ENCODE assay signal across 9 cellular contexts in the genomic region with DNA sequence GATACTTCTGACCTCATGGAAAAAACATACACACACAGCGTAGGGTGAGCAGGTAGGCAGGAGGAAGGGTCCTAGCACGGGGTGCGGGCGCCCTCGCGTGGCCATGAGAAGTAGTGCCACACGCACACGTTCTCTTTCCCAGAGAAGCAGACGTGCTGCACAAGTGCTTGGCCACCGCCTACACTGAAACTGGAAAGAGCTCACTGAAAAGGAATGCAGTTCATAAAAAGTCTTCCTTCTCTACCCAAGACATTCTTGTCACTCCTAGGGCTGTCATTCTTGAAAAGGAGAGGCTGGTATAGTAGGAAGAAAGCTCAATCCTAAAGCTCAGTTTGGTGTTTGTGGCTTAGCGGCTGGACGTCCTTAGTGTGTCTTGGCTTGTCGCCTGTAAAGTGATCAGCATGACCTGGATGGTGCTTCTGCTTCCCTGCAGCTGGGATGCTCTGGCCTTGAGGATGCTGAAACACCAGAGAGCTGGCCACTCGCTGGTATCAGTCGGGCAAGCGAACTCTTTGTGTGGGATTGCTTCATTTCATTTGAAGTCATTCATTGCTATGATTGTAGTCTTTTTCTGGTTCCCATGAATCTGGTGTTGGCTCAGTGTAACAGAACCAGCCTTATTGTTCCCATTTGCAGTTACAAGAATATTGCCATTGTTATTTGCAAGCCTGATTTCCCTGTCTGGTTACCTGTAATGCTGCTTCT.
A peak's percentile ranks its signal among the peaks of the same experiment; 100 is the strongest.
DNase-seq lines count a peak whose midpoint lies in the region; ATAC-seq and TF ChIP-seq lines count a peak whose summit lies in the region.
"Had no signal": no experiment of that assay in that cellular context is flagged by ENCODE, and none has a peak within 500 bp of the region (broad histone marks: within the 10 kb centered on the region; RNA-seq: fewer than 3 reads in every experiment).

No MANE protein-coding gene starts in this region.

- no peaks in the 10 kb centered on the region for H3K4me1 ChIP-seq in BE2C
- H3K4me1 ChIP-seq in osteoblast (ENCODE audit: insufficient read depth, low read length): peaks cover 15% of the 10 kb centered on the region

- ATAC-seq in HG02852 (IDR thresholded peaks at IDR 0.05; ENCODE audit: unreplicated experiment) (peak; percentile 83), GM18858 (IDR thresholded peaks at IDR 0.05; ENCODE audit: unreplicated experiment) (no peak)
- ATAC-seq: T-cell had no signal

- peak overlapping the region; percentile 16 for H3K27ac ChIP-seq in osteoblast (ENCODE audit: low read depth, low read length)

- DNase-seq in BE2C (peak; percentile 53), GM13977 (ENCODE audit: low spot score) (peak; percentile 76), NCI-H1417 (lab: John Stamatoyannopoulos, UW) (peak; percentile 54 to 82 (median 61)), fibroblast of villous mesenchyme (ENCODE audit: low read depth) (peak; percentile 56), osteoblast (ENCODE audit: insufficient read length, low spot score, missing footprints) (peak; percentile 95)
- peak; percentile 16 to 37 (median 20) for DNase-seq in activated CD8-positive, alpha-beta memory T cell treated with anti-CD3 and anti-CD28 coated beads for 48 hours (ENCODE audit: low read depth in 2 of 3, low spot score in 2 of 3)

- peak overlapping the region; percentile 18 for H3K4me2 ChIP-seq in osteoblast (ENCODE audit: insufficient read depth, low read length)

- in situ Hi-C loops in GM13977 (cut with MboI; ENCODE audit: low pct_unique_long_range_greater_than_20kb, low sequenced_read_pairs, unreplicated experiment): no loop called here

- H3K79me2 ChIP-seq in osteoblast (ENCODE audit: insufficient read depth, low read length): no peaks in the 10 kb centered on the region

- no peaks in the 10 kb centered on the region for H3K36me3 ChIP-seq in BE2C
- no peaks in the 10 kb centered on the region for H3K36me3 ChIP-seq in osteoblast (ENCODE audit: insufficient read depth, low read length)

- TF ChIP-seq CTCF in BE2C (IDR thresholded peaks at IDR 0.05; ENCODE audit: low read depth, low read length) (peak; percentile 93), GM13977 (IDR thresholded peaks at IDR 0.05; ENCODE audit: extremely low read depth, insufficient read depth, missing control alignments) (peak; percentile 99), fibroblast of villous mesenchyme (IDR thresholded peaks at IDR 0.05; ENCODE audit: insufficient read depth, low read depth, low read length) (peak; percentile 93), osteoblast (IDR thresholded peaks at IDR 0.05; ENCODE audit: extremely low read depth, low read depth, low read length) (peak; percentile 99)

- H3K27me3 ChIP-seq in BE2C: no peaks in the 10 kb centered on the region
- H3K27me3 ChIP-seq in osteoblast (ENCODE audit: insufficient read depth, low read length): no peaks in the 10 kb centered on the region

- H3K9me3 ChIP-seq in BE2C (no peaks in the 10 kb centered on the region; the same call in 1 of the 2 replicates), osteoblast (ENCODE audit: low read depth, low read length) (no peaks in the 10 kb centered on the region)

- H4K20me1 ChIP-seq in osteoblast (ENCODE audit: insufficient read depth, low read length): no peaks in the 10 kb centered on the region

- H3K4me3 ChIP-seq in BE2C (ENCODE audit: low read depth, low read length) (no peak overlapping the region), fibroblast of villous mesenchyme (ENCODE audit: low read depth, low read length) (no peak overlapping the region), osteoblast (ENCODE audit: insufficient read depth, low read length) (no peak overlapping the region)

- H2AFZ ChIP-seq in osteoblast (ENCODE audit: low read length): no peak overlapping the region

Comparison
In these comparisons a context has a peak if more than half of its experiments do, and no peak if none do; other contexts are left out.
1. DNase-seq: peak in every context shown above with its lines; median percentile 95 in osteoblast; 76 in GM13977; 61 in NCI-H1417; 56 in fibroblast of villous mesenchyme; 53 in BE2C; 20 in activated CD8-positive, alpha-beta memory T cell treated with anti-CD3 and anti-CD28 coated beads for 48 hours.